Comparison of ENCODE assay signal across 10 cellular contexts in the genomic region with DNA sequence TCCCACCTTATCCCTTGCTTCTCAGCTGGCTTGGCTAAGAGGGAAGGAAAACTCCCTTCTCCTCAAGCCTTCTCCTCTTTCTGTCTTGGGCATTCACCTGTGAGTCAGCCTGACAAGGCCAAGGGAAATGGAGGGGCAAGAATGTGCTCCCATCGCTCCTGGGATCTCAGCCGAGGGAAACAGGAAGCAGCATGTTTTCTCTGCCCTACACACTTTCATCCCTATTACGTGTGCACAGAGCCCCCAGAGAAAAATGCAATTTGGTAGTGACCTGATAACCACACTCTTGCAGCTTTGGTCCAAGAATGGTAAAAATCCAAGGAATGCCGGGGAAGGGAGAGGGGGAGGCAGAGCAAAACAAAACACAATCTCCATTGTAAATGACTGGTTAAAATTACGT. TPM values are rescaled to one million over a fixed set of nuclear protein-coding genes. Genes with fewer than 3 reads are reported as not detected.
DNase-seq lines count a peak whose midpoint lies in the region; ATAC-seq and TF ChIP-seq lines count a peak whose summit lies in the region.
"Had no signal": no experiment of that assay in that cellular context is flagged by ENCODE, and none has a peak within 500 bp of the region (broad histone marks: within the 10 kb centered on the region; RNA-seq: fewer than 3 reads in every experiment).

No MANE protein-coding gene starts in this region.

- H3K9me3 ChIP-seq in endodermal cell (ENCODE audit: control insufficient read depth, low read length) (no peaks in the 10 kb centered on the region), mesodermal cell (ENCODE audit: control insufficient read depth, low read length) (no peaks in the 10 kb centered on the region)

- H3K9ac ChIP-seq in endodermal cell (ENCODE audit: extremely low read depth, low read length, poor library complexity, severe bottlenecking) = no peak overlapping the region

- TF ChIP-seq CTCF in AG09319 (IDR thresholded peaks at IDR 0.05; ENCODE audit: low read depth, low read length) = no peak
- TF ChIP-seq CTCF in endodermal cell (conservative IDR thresholded peaks at IDR 0.05) = no peak
- TF ChIP-seq CTCF in GM10248 (IDR thresholded peaks at IDR 0.05; ENCODE audit: control extremely low read depth, extremely low read depth, low read depth, missing control alignments) = no peak

- no peak overlapping the region for H3K4me3 Mint-ChIP-seq in endodermal cell
- H3K4me3 Mint-ChIP-seq in stimulated activated effector memory CD8-positive, alpha-beta T cell treated with anti-CD3 and anti-CD28 coated beads, Interleukin-12 subunit alpha, Interleukin-12 subunit beta, amount 100 ng/mL, for 72 hours = no peak overlapping the region

- CTCF ChIA-PET in GM10248 (lab: Yijun Ruan, JAX) = interaction anchor here (1.3 to 2.2 kb wide), 2 partner anchors 9 to 101 kb away, joined by 3 to 9 read pairs; no protein-coding TSS in a partner anchor

- H3K27ac Mint-ChIP-seq in endodermal cell = peak overlapping the region; percentile 82
- H3K27ac Mint-ChIP-seq in stimulated activated effector memory CD8-positive, alpha-beta T cell treated with anti-CD3 and anti-CD28 coated beads, Interleukin-12 subunit alpha, Interleukin-12 subunit beta, amount 100 ng/mL, for 72 hours = no peak overlapping the region

- H3K36me3 ChIP-seq in endodermal cell (ENCODE audit: control insufficient read depth, insufficient read depth, low read length) (no peaks in the 10 kb centered on the region), mesodermal cell (ENCODE audit: control insufficient read depth, insufficient read depth, low read length) (no peaks in the 10 kb centered on the region)

- no peak for ATAC-seq in HG03135 (IDR thresholded peaks at IDR 0.05; ENCODE audit: unreplicated experiment)
- ATAC-seq in stimulated activated effector memory CD8-positive, alpha-beta T cell treated with anti-CD3 and anti-CD28 coated beads, Interleukin-12 subunit alpha, Interleukin-12 subunit beta, amount 100 ng/mL, for 72 hours = no peak

- no peaks in the 10 kb centered on the region for H3K27me3 ChIP-seq in endodermal cell (ENCODE audit: control insufficient read depth, insufficient read depth, low read length, poor library complexity, severe bottlenecking)

- H3K27me3 Mint-ChIP-seq in endodermal cell (ENCODE audit: insufficient read depth) = no peaks in the 10 kb centered on the region

- no peaks in the 10 kb centered on the region for H3K9me3 Mint-ChIP-seq in endodermal cell
- H3K9me3 Mint-ChIP-seq in stimulated activated effector memory CD8-positive, alpha-beta T cell treated with anti-CD3 and anti-CD28 coated beads, Interleukin-12 subunit alpha, Interleukin-12 subunit beta, amount 100 ng/mL, for 72 hours = no peaks in the 10 kb centered on the region

- DNase-seq in AG09319 (ENCODE audit: extremely low read depth, low read depth) (peak; percentile 76), LoVo (ENCODE audit: low spot score) (peak; percentile 32), endodermal cell (peak; percentile 80), GM10248 (ENCODE audit: extremely low spot score) (no peak), NCI-H1092 (lab: John Stamatoyannopoulos, UW) (no peak)
- no peak for DNase-seq in stimulated activated effector memory CD8-positive, alpha-beta T cell treated with anti-CD3 and anti-CD28 coated beads, Interleukin-12 subunit alpha, Interleukin-12 subunit beta, amount 100 ng/mL, for 72 hours (ENCODE audit: low spot score in 2 of 2)
- DNase-seq: central memory CD4-positive, alpha-beta T cell; NCI-H748 treated with DMSO at 0.1 percent for 48 hours had no signal

- peaks cover 18% of the 10 kb centered on the region for H3K4me1 Mint-ChIP-seq in endodermal cell
- peaks cover 6% of the 10 kb centered on the region for H3K4me1 Mint-ChIP-seq in stimulated activated effector memory CD8-positive, alpha-beta T cell treated with anti-CD3 and anti-CD28 coated beads, Interleukin-12 subunit alpha, Interleukin-12 subunit beta, amount 100 ng/mL, for 72 hours

- WGBS in endodermal cell (ENCODE audit: insufficient coverage in 1 of 2, insufficient read length in 1 of 2), 2 experiments = 18 to 48% methylated on average over 2 to 5 of the region's 5 CpGs
- 7 to 20% methylated on average over 1 to 3 of the region's 5 CpGs for WGBS in mesodermal cell (ENCODE audit: insufficient coverage in 2 of 2), 2 experiments

- peaks cover 8% of the 10 kb centered on the region for H3K4me1 ChIP-seq in endodermal cell (ENCODE audit: control insufficient read depth, insufficient read depth, low read length)
- H3K4me1 ChIP-seq in mesodermal cell (ENCODE audit: control insufficient read depth, insufficient read depth, low read length, poor library complexity, severe bottlenecking) = peaks cover 18% of the 10 kb centered on the region

- H3K36me3 Mint-ChIP-seq in endodermal cell (ENCODE audit: low read depth) = no peaks in the 10 kb centered on the region
- H3K36me3 Mint-ChIP-seq in stimulated activated effector memory CD8-positive, alpha-beta T cell treated with anti-CD3 and anti-CD28 coated beads, Interleukin-12 subunit alpha, Interleukin-12 subunit beta, amount 100 ng/mL, for 72 hours = no peaks in the 10 kb centered on the region

- POLR2A ChIA-PET in GM10248 (lab: Yijun Ruan, JAX) = no interaction called here

- no peak overlapping the region for H3K27ac ChIP-seq in endodermal cell (ENCODE audit: low read depth, low read length)
- H3K27ac ChIP-seq in mesodermal cell (ENCODE audit: low read depth, low read length, severe bottlenecking) = peak overlapping the region; percentile 94

- peak overlapping the region; percentile 47 for H3K4me3 ChIP-seq in endodermal cell (ENCODE audit: low read length)
- H3K4me3 ChIP-seq in mesodermal cell (ENCODE audit: extremely low read depth, insufficient read depth, low read length, poor library complexity, severe bottlenecking) = no peak overlapping the region

RNA-seq across cellular contexts. Expression of a gene that starts 32.9 kb away (rescaled TPM):
- total RNA-seq in endodermal cell = 10 to 100 TPM; 12.4 to 16.2 TPM
- 11.9 TPM for polyA plus RNA-seq in endodermal cell (2013, experiment 1 of 2)
- 12.6 TPM for polyA plus RNA-seq in endodermal cell (2013, experiment 2 of 2)
- polyA plus RNA-seq in mesodermal cell (2013, experiment 1 of 2) = 13.5 TPM
- polyA plus RNA-seq in mesodermal cell (2013, experiment 2 of 2) = 14.5 TPM

Comparison
In these comparisons a context has a peak if more than half of its experiments do, and no peak if none do; other contexts are left out.
1. DNase-seq: peak in AG09319 (single experiment), LoVo (single experiment) and endodermal cell (single experiment); none in GM10248 (single experiment), stimulated activated effector memory CD8-positive, alpha-beta T cell treated with anti-CD3 and anti-CD28 coated beads, Interleukin-12 subunit alpha, Interleukin-12 subunit beta, amount 100 ng/mL, for 72 hours (0 of 2) and NCI-H1092 (single experiment).